10 cellular contexts compared by ENCODE assay signal in genomic region chr7:138935438-138936079, GRCh38. TPM values are rescaled to one million over a fixed set of nuclear protein-coding genes. Genes with fewer than 3 reads are reported as not detected.
DNase-seq lines count a peak whose midpoint lies in the region; ATAC-seq and TF ChIP-seq lines count a peak whose summit lies in the region.
"Had no signal": no experiment of that assay in that cellular context is flagged by ENCODE, and none has a peak within 500 bp of the region (broad histone marks: within the 10 kb centered on the region; RNA-seq: fewer than 3 reads in every experiment).

No MANE protein-coding gene starts in this region.

- H3K4me1 ChIP-seq in left ventricle myocardium inferior, result peaks cover 20% of the 10 kb centered on the region

- no peaks in the 10 kb centered on the region for H3K4me1 Mint-ChIP-seq in activated CD4-positive, alpha-beta memory T cell treated with anti-CD3 and anti-CD28 coated beads, Interleukin-2, amount 10 ng/mL, durations not matched to agents 7 days and 5 days
- H3K4me1 Mint-ChIP-seq: CD14-positive monocyte, IgD-negative memory B cell had no signal

- H3K4me3 Mint-ChIP-seq in activated CD4-positive, alpha-beta memory T cell treated with anti-CD3 and anti-CD28 coated beads, Interleukin-2, amount 10 ng/mL, durations not matched to agents 7 days and 5 days, result no peak overlapping the region
- H3K4me3 Mint-ChIP-seq: CD14-positive monocyte, IgD-negative memory B cell had no signal

- no peaks in the 10 kb centered on the region for H3K9me3 ChIP-seq in left ventricle myocardium inferior (replicated peaks)

- intact Hi-C loops in left ventricle myocardium inferior (cut with micrococcal nuclease), result no loop called here

- H3K9me3 Mint-ChIP-seq in activated CD4-positive, alpha-beta memory T cell treated with anti-CD3 and anti-CD28 coated beads, Interleukin-2, amount 10 ng/mL, durations not matched to agents 7 days and 5 days, result no peaks in the 10 kb centered on the region
- H3K9me3 Mint-ChIP-seq: IgD-negative memory B cell had no signal

- no peak for TF ChIP-seq CTCF in left ventricle myocardium inferior (IDR thresholded peaks at IDR 0.05; ENCODE audit: borderline replicate concordance)

- POLR2A ChIA-PET in activated CD4-positive, alpha-beta memory T cell treated with anti-CD3 and anti-CD28 coated beads, Interleukin-2, amount 10 ng/mL, durations not matched to agents 7 days and 5 days (lab: Charles Lee), result no interaction called here

- no peak overlapping the region for H3K4me3 ChIP-seq in left ventricle myocardium inferior

- CTCF ChIA-PET in activated CD4-positive, alpha-beta memory T cell treated with anti-CD3 and anti-CD28 coated beads, Interleukin-2, amount 10 ng/mL, durations not matched to agents 7 days and 5 days (lab: Charles Lee), result interaction anchor here (0.9 kb wide), 1 partner anchor 49 kb away, joined by 3 read pairs; no protein-coding TSS in a partner anchor

- H3K27me3 ChIP-seq in left ventricle myocardium inferior (ENCODE audit: low read depth), result no peaks in the 10 kb centered on the region

- no peaks in the 10 kb centered on the region for H3K36me3 ChIP-seq in left ventricle myocardium inferior

- H3K36me3 Mint-ChIP-seq in activated CD4-positive, alpha-beta memory T cell treated with anti-CD3 and anti-CD28 coated beads, Interleukin-2, amount 10 ng/mL, durations not matched to agents 7 days and 5 days (ENCODE audit: low read depth), result no peaks in the 10 kb centered on the region
- H3K36me3 Mint-ChIP-seq: CD14-positive monocyte had no signal

- peak overlapping the region; percentile 62 for H3K27ac ChIP-seq in left ventricle myocardium inferior (replicated peaks)

- H3K27ac Mint-ChIP-seq in activated CD4-positive, alpha-beta memory T cell treated with anti-CD3 and anti-CD28 coated beads, Interleukin-2, amount 10 ng/mL, durations not matched to agents 7 days and 5 days, result no peak overlapping the region
- H3K27ac Mint-ChIP-seq: CD14-positive monocyte, IgD-negative memory B cell had no signal

- DNase-seq in 8988T (peak; percentile 56), HT1080 (ENCODE audit: low read depth) (peak; percentile 92), SW480 (ENCODE audit: low spot score) (peak; percentile 74), left ventricle myocardium inferior (no peak), left lobe of liver (ENCODE audit: low spot score) (no peak), KG1 (lab: John Stamatoyannopoulos, UW) (no peak), HUDEP-2 (lab: John Stamatoyannopoulos, UW; ENCODE audit: unreplicated experiment in 76 of 76) (no peak)
- DNase-seq in activated CD4-positive, alpha-beta memory T cell treated with anti-CD3 and anti-CD28 coated beads, Interleukin-2, amount 10 ng/mL, durations not matched to agents 7 days and 5 days, result no peak

- ATAC-seq in left lobe of liver, result no peak

- H3K27me3 Mint-ChIP-seq in activated CD4-positive, alpha-beta memory T cell treated with anti-CD3 and anti-CD28 coated beads, Interleukin-2, amount 10 ng/mL, durations not matched to agents 7 days and 5 days, result peaks cover 17% of the 10 kb centered on the region
- H3K27me3 Mint-ChIP-seq: IgD-negative memory B cell had no signal

RNA-seq across cellular contexts. Expression of gene KIAA1549, which starts 45.6 kb away (rescaled TPM):
- 2.4 and 4.1 TPM in 2 replicates for total RNA-seq in HT1080 (2014; rRNA removed; shearing (Covaris generic))
- 7.9 and 10.5 TPM in 2 replicates for polyA plus RNA-seq in HT1080 (2015; cell fraction: cytosol; rRNA removed)
- 11.2 and 12.6 TPM in 2 replicates for polyA plus RNA-seq in HT1080 (2015; cell fraction: nucleus; rRNA removed)
- total RNA-seq in left ventricle myocardium inferior (2.1 TPM), left lobe of liver (0.53 TPM)
- total RNA-seq in activated CD4-positive, alpha-beta memory T cell treated with anti-CD3 and anti-CD28 coated beads, Interleukin-2, amount 10 ng/mL, durations not matched to agents 7 days and 5 days, result under 1 TPM; 0.33 to 0.40 TPM
- polyA plus RNA-seq: IgD-negative memory B cell had no signal

Comparison
In these comparisons a context has a peak if more than half of its experiments do, and no peak if none do; other contexts are left out.
1. DNase-seq: peak in 8988T (single experiment), HT1080 (single experiment) and SW480 (single experiment); none in left ventricle myocardium inferior (single experiment), left lobe of liver (single experiment), KG1 (single experiment), HUDEP-2 (0 of 76) and activated CD4-positive, alpha-beta memory T cell treated with anti-CD3 and anti-CD28 coated beads, Interleukin-2, amount 10 ng/mL, durations not matched to agents 7 days and 5 days (single experiment).